ENCODE assay signal across 2 cellular contexts in the genomic region with DNA sequence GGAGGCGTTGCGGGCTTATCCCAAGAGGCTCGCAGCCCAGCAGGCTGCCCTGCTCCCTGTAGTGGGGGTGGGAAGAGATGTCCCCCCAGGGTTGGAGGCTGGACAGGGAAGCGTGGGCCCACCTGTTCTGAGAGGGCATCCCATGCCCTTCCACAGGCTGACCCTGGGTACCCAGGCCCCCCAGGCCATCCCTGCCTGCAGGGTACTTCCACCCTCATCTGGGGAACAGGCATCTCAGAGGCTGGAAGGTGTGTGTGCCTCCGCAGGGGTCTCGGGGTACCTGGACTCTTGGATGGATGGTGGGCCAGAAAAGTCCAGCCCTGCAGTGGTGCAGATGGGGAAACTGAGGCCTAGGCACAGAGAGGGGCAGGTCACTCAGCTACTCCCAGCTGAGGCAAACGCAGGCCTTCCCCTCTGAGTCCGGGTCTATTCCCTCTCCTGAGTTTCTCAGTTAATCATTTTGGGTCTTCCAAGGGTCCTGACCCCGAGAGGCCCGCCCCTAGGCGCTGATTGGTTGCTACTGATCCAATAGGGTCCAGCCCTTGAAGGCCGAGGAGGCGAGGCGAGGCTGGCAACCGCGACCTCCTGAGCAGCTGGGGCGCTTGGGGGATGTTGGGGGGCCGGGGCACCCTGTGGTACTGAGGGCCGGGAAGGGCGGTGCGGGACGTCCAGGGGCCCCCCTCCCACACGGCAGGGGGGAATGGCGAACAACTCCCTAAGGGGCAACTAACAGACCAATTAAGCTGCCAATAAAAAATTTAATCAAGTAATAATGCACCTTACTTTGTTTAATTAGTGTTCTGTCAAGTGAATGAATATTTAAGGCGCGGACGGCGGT.
TF ChIP-seq lines count a peak whose summit lies in the region.

No MANE protein-coding gene starts in this region.

TF ChIP-seq in Ishikawa, 13 proteins besides CTCF, POLR2A, EP300 and RAD21:
- TF ChIP-seq ZBTB7A (IDR thresholded peaks at IDR 0.05; ENCODE audit: low read depth) (0 out of 2 replicates have a peak, but pooled peaks have one; percentile 31), TAF1 (IDR thresholded peaks at IDR 0.05; ENCODE audit: low read depth) (no peak)

TF ChIP-seq in H1, 55 proteins besides CTCF, POLR2A, EP300 and RAD21:
- TF ChIP-seq NANOG (IDR thresholded peaks at IDR 0.05; ENCODE audit: insufficient read depth, low read depth, low read length, poor library complexity, severe bottlenecking): no peak
- TF ChIP-seq KDM5A (IDR thresholded peaks at IDR 0.05; ENCODE audit: low read length): no peak
- TF ChIP-seq, protein P1, sequence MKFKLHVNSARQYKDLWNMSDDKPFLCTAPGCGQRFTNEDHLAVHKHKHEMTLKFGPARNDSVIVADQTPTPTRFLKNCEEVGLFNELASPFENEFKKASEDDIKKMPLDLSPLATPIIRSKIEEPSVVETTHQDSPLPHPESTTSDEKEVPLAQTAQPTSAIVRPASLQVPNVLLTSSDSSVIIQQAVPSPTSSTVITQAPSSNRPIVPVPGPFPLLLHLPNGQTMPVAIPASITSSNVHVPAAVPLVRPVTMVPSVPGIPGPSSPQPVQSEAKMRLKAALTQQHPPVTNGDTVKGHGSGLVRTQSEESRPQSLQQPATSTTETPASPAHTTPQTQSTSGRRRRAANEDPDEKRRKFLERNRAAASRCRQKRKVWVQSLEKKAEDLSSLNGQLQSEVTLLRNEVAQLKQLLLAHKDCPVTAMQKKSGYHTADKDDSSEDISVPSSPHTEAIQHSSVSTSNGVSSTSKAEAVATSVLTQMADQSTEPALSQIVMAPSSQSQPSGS (IDR thresholded peaks at IDR 0.05; ENCODE audit: low read length): no peak
- no peak for TF ChIP-seq GABPA (IDR thresholded peaks at IDR 0.05; ENCODE audit: borderline replicate concordance, insufficient read depth, low read length)
- TF ChIP-seq TAF1 (IDR thresholded peaks at IDR 0.05; ENCODE audit: low read depth, low read length): no peak
- no peak for TF ChIP-seq PHF8 (conservative IDR thresholded peaks at IDR 0.05; ENCODE audit: low read depth, low read length)
